In the genomic region with DNA sequence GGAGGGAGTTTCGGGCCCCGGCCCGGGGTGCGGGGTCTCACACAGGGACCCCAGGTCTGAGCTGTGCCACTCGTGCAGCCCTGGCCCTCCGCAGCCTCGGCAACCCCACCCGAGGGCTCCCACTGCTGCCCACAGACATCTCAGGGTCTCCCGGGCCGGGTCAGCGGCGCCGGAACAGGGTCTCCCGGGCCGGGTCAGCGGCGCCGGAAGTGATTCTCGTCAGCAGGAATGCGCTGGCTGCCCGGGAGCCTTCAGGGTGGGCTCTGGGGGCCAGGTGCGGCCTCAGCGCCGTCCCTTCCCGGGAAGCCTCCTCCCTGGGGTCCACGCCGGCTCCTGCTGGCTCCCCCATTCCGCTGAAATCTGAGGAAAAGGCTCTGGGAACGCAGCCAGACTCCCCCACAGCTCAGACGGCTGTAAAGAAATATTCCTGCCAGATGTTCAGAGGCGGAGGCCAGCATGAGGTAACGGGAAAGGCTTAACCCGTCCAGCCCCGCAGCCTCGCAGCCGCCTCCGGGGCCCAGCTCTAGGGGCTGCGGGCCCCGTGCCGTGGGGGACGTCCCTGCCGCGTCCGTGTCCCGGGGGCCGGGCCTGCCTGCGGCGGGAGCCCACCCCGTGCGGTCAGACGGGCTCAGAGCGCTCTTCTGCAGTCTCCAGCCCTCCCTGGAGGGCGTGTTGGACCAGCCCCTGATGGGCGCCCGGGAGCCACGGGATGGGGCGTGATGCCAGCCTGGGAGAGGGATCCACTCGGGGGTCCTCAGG, we compare ENCODE assay signal across 1 cellular context.
TF ChIP-seq lines count a peak whose summit lies in the region.

No MANE protein-coding gene starts in this region.

TF ChIP-seq in GM23338, 12 proteins besides CTCF, POLR2A, EP300 and RAD21 (continued from another document):
- TF ChIP-seq, protein P1, sequence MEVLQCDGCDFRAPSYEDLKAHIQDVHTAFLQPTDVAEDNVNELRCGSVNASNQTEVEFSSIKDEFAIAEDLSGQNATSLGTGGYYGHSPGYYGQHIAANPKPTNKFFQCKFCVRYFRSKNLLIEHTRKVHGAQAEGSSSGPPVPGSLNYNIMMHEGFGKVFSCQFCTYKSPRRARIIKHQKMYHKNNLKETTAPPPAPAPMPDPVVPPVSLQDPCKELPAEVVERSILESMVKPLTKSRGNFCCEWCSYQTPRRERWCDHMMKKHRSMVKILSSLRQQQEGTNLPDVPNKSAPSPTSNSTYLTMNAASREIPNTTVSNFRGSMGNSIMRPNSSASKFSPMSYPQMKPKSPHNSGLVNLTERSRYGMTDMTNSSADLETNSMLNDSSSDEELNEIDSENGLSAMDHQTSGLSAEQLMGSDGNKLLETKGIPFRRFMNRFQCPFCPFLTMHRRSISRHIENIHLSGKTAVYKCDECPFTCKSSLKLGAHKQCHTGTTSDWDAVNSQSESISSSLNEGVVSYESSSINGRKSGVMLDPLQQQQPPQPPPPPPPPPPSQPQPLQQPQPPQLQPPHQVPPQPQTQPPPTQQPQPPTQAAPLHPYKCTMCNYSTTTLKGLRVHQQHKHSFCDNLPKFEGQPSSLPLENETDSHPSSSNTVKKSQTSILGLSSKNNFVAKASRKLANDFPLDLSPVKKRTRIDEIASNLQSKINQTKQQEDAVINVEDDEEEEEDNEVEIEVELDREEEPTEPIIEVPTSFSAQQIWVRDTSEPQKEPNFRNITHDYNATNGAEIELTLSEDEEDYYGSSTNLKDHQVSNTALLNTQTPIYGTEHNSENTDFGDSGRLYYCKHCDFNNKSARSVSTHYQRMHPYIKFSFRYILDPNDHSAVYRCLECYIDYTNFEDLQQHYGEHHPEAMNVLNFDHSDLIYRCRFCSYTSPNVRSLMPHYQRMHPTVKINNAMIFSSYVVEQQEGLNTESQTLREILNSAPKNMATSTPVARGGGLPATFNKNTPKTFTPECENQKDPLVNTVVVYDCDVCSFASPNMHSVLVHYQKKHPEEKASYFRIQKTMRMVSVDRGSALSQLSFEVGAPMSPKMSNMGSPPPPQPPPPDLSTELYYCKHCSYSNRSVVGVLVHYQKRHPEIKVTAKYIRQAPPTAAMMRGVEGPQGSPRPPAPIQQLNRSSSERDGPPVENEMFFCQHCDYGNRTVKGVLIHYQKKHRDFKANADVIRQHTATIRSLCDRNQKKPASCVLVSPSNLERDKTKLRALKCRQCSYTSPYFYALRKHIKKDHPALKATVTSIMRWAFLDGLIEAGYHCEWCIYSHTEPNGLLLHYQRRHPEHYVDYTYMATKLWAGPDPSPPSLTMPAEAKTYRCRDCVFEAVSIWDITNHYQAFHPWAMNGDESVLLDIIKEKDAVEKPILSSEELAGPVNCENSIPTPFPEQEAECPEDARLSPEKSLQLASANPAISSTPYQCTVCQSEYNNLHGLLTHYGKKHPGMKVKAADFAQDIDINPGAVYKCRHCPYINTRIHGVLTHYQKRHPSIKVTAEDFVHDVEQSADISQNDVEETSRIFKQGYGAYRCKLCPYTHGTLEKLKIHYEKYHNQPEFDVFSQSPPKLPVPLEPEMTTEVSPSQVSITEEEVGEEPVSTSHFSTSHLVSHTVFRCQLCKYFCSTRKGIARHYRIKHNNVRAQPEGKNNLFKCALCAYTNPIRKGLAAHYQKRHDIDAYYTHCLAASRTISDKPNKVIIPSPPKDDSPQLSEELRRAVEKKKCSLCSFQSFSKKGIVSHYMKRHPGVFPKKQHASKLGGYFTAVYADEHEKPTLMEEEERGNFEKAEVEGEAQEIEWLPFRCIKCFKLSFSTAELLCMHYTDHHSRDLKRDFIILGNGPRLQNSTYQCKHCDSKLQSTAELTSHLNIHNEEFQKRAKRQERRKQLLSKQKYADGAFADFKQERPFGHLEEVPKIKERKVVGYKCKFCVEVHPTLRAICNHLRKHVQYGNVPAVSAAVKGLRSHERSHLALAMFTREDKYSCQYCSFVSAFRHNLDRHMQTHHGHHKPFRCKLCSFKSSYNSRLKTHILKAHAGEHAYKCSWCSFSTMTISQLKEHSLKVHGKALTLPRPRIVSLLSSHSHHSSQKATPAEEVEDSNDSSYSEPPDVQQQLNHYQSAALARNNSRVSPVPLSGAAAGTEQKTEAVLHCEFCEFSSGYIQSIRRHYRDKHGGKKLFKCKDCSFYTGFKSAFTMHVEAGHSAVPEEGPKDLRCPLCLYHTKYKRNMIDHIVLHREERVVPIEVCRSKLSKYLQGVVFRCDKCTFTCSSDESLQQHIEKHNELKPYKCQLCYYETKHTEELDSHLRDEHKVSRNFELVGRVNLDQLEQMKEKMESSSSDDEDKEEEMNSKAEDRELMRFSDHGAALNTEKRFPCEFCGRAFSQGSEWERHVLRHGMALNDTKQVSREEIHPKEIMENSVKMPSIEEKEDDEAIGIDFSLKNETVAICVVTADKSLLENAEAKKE (CRISPR knock-in tag; IDR thresholded peaks at IDR 0.05), result no peak
- TF ChIP-seq EZH2 (IDR thresholded peaks at IDR 0.05; ENCODE audit: low read depth, unreplicated experiment), result no peak
- TF ChIP-seq NANOG (IDR thresholded peaks at IDR 0.05; ENCODE audit: borderline replicate concordance), result no peak
- TF ChIP-seq, protein P2, sequence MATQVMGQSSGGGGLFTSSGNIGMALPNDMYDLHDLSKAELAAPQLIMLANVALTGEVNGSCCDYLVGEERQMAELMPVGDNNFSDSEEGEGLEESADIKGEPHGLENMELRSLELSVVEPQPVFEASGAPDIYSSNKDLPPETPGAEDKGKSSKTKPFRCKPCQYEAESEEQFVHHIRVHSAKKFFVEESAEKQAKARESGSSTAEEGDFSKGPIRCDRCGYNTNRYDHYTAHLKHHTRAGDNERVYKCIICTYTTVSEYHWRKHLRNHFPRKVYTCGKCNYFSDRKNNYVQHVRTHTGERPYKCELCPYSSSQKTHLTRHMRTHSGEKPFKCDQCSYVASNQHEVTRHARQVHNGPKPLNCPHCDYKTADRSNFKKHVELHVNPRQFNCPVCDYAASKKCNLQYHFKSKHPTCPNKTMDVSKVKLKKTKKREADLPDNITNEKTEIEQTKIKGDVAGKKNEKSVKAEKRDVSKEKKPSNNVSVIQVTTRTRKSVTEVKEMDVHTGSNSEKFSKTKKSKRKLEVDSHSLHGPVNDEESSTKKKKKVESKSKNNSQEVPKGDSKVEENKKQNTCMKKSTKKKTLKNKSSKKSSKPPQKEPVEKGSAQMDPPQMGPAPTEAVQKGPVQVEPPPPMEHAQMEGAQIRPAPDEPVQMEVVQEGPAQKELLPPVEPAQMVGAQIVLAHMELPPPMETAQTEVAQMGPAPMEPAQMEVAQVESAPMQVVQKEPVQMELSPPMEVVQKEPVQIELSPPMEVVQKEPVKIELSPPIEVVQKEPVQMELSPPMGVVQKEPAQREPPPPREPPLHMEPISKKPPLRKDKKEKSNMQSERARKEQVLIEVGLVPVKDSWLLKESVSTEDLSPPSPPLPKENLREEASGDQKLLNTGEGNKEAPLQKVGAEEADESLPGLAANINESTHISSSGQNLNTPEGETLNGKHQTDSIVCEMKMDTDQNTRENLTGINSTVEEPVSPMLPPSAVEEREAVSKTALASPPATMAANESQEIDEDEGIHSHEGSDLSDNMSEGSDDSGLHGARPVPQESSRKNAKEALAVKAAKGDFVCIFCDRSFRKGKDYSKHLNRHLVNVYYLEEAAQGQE (IDR thresholded peaks at IDR 0.05; ENCODE audit: unreplicated experiment), result no peak
- TF ChIP-seq, protein P3, sequence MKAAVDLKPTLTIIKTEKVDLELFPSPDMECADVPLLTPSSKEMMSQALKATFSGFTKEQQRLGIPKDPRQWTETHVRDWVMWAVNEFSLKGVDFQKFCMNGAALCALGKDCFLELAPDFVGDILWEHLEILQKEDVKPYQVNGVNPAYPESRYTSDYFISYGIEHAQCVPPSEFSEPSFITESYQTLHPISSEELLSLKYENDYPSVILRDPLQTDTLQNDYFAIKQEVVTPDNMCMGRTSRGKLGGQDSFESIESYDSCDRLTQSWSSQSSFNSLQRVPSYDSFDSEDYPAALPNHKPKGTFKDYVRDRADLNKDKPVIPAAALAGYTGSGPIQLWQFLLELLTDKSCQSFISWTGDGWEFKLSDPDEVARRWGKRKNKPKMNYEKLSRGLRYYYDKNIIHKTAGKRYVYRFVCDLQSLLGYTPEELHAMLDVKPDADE (IDR thresholded peaks at IDR 0.05), result 0 out of 2 replicates have a peak, but pooled peaks have one; percentile 31
- no peak for TF ChIP-seq EZH2phosphoT487 (IDR thresholded peaks at IDR 0.05; ENCODE audit: unreplicated experiment)
- TF ChIP-seq JUNB (IDR thresholded peaks at IDR 0.05; ENCODE audit: unreplicated experiment), result no peak
- TF ChIP-seq STAT1 (IDR thresholded peaks at IDR 0.05; ENCODE audit: unreplicated experiment), result no peak
- TF ChIP-seq CREB1 (CRISPR knock-in tag; IDR thresholded peaks at IDR 0.05; ENCODE audit: low read depth), result no peak
- no peak for TF ChIP-seq ZNF331 (CRISPR knock-in tag; IDR thresholded peaks at IDR 0.05; ENCODE audit: low read depth)
TF ChIP-seq in GM23338: peak in this region for 2.
